1 cellular context compared by ENCODE assay signal in genomic region chr20:22779878-22780277, GRCh38.
TF ChIP-seq lines count a peak whose summit lies in the region.

No MANE protein-coding gene starts in this region.

TF ChIP-seq in SK-N-SH, 30 proteins besides CTCF, POLR2A, EP300 and RAD21 (continued from another document):
- TF ChIP-seq REST (IDR thresholded peaks at IDR 0.05; ENCODE audit: low read depth, low read length) (no peak), FOSL2 (IDR thresholded peaks at IDR 0.05; ENCODE audit: borderline replicate concordance, low read depth) (no peak), YY1 (IDR thresholded peaks at IDR 0.05; ENCODE audit: low read depth) (no peak), ZBTB33 (IDR thresholded peaks at IDR 0.05; ENCODE audit: borderline replicate concordance, low read depth) (no peak)
